In genomic region chr16:52837251-52837650, GRCh38 we compare ENCODE assay signal across 1 cellular context.
TF ChIP-seq lines count a peak whose summit lies in the region.

No MANE protein-coding gene starts in this region.

TF ChIP-seq in IMR-90, 13 proteins besides CTCF, POLR2A, EP300 and RAD21 (continued from another document):
- TF ChIP-seq NFE2L2 (IDR thresholded peaks at IDR 0.05; ENCODE audit: low read depth, low read length) (no peak), CHD1 (IDR thresholded peaks at IDR 0.05; ENCODE audit: low read depth, low read length) (no peak), USF2 (IDR thresholded peaks at IDR 0.05; ENCODE audit: low read depth, low read length) (no peak), MAZ (IDR thresholded peaks at IDR 0.05; ENCODE audit: borderline replicate concordance, low read depth, low read length) (no peak), SMC3 (IDR thresholded peaks at IDR 0.05; ENCODE audit: low read depth, low read length) (no peak), RFX5 (IDR thresholded peaks at IDR 0.05; ENCODE audit: low read depth, low read length) (no peak), MAFK (IDR thresholded peaks at IDR 0.05; ENCODE audit: low read depth, low read length) (no peak), CEBPB (IDR thresholded peaks at IDR 0.05; ENCODE audit: low read depth, low read length) (no peak), RCOR1 (IDR thresholded peaks at IDR 0.05; ENCODE audit: insufficient replicate concordance, low read length) (no peak), BHLHE40 (IDR thresholded peaks at IDR 0.05; ENCODE audit: low read depth, low read length) (no peak)
